Comparison of ENCODE assay signal across 8 cellular contexts in genomic region chr1:6600410-6601048, GRCh38. TPM values are rescaled to one million over a fixed set of nuclear protein-coding genes. Genes with fewer than 3 reads are reported as not detected.
DNase-seq lines count a peak whose midpoint lies in the region; ATAC-seq and TF ChIP-seq lines count a peak whose summit lies in the region.

No MANE protein-coding gene starts in this region.

- H2AFZ ChIP-seq in osteoblast (ENCODE audit: low read length), result peak overlapping the region; percentile 32

- H3K9me3 ChIP-seq in osteoblast (ENCODE audit: low read depth, low read length), result no peaks in the 10 kb centered on the region

- peaks cover 63% of the 10 kb centered on the region for H4K20me1 ChIP-seq in osteoblast (ENCODE audit: insufficient read depth, low read length)

- H3K79me2 ChIP-seq in osteoblast (ENCODE audit: insufficient read depth, low read length), result peaks cover 67% of the 10 kb centered on the region

- no peaks in the 10 kb centered on the region for H3K27me3 ChIP-seq in osteoblast (ENCODE audit: insufficient read depth, low read length)

- peaks cover 38% of the 10 kb centered on the region for H3K36me3 ChIP-seq in osteoblast (ENCODE audit: insufficient read depth, low read length)

- peak overlapping the region; percentile 100 for H3K4me2 ChIP-seq in osteoblast (ENCODE audit: insufficient read depth, low read length)

- peak; percentile 4 for ATAC-seq in GM21619 (IDR thresholded peaks at IDR 0.05; ENCODE audit: unreplicated experiment)

- peak; percentile 39 for DNase-seq in RKO (ENCODE audit: low spot score)
- no peak for DNase-seq in epithelial cell of prostate (ENCODE audit: low read depth, low spot score)
- DNase-seq in osteoblast (ENCODE audit: insufficient read length, low spot score, missing footprints), result peak; percentile 90
- no peak for DNase-seq in stimulated activated CD4-positive, alpha-beta T cell treated with anti-CD3 and anti-CD28 coated beads, Interleukin-4, amount 100 ng/mL, for 4 hours
- DNase-seq in cerebellum (ENCODE audit: low spot score), result no peak
- DNase-seq in NCI-H1048 (lab: John Stamatoyannopoulos, UW), result no peak
- no peak for DNase-seq in cerebellar nuclear complex (lab: John Stamatoyannopoulos, UW)

- H3K4me1 ChIP-seq in osteoblast (ENCODE audit: insufficient read depth, low read length), result peaks cover 35% of the 10 kb centered on the region

- H3K4me3 ChIP-seq in osteoblast (ENCODE audit: insufficient read depth, low read length), result peak overlapping the region; percentile 85

- peak overlapping the region; percentile 98 for H3K27ac ChIP-seq in epithelial cell of prostate
- peak overlapping the region; percentile 79 for H3K27ac ChIP-seq in osteoblast (ENCODE audit: low read depth, low read length)

- TF ChIP-seq CTCF in osteoblast (IDR thresholded peaks at IDR 0.05; ENCODE audit: extremely low read depth, low read depth, low read length), result no peak

RNA-seq across cellular contexts. Expression of gene KLHL21, which starts 2.1 kb away (rescaled TPM):
- total RNA-seq in osteoblast, result 76.3 and 86.1 TPM in 2 replicates
- total RNA-seq in cerebellum, result 6.1 TPM

RNA-seq across cellular contexts. Expression of gene PHF13, which starts 13.0 kb away (rescaled TPM):
- total RNA-seq in osteoblast, result 13.4 and 16.8 TPM in 2 replicates
- total RNA-seq in cerebellum, result 9.5 TPM

RNA-seq across cellular contexts. Expression of gene ZBTB48, which starts 20.7 kb away (rescaled TPM):
- 11.5 and 14.5 TPM in 2 replicates for total RNA-seq in osteoblast
- 15.5 TPM for total RNA-seq in cerebellum

RNA-seq across cellular contexts. Expression of gene THAP3, which starts 24.1 kb away (rescaled TPM):
- 19.2 and 19.5 TPM in 2 replicates for total RNA-seq in osteoblast
- total RNA-seq in cerebellum, result 20.6 TPM

RNA-seq across cellular contexts. Expression of gene TAS1R1, which starts 45.4 kb away (rescaled TPM):
- total RNA-seq in osteoblast (under 0.01 and 0.29 TPM in 2 replicates), cerebellum (not detected)

Comparison
In these comparisons a context has a peak if more than half of its experiments do, and no peak if none do; other contexts are left out.
1. DNase-seq: peak in RKO (single experiment) and osteoblast (single experiment); none in epithelial cell of prostate (single experiment), stimulated activated CD4-positive, alpha-beta T cell treated with anti-CD3 and anti-CD28 coated beads, Interleukin-4, amount 100 ng/mL, for 4 hours (0 of 2), cerebellum (single experiment), NCI-H1048 (single experiment) and cerebellar nuclear complex (0 of 2).
2. RNA of gene KLHL21, which starts 2.1 kb away (total RNA-seq): 76.3 to 86.1 TPM in osteoblast; 6.1 TPM in cerebellum (single experiment); every median in the first group is over 10 times any median in the second.